ENCODE assay signal across 28 cellular contexts in genomic region chr2:21069746-21070145, GRCh38. TPM values are rescaled to one million over a fixed set of nuclear protein-coding genes. Genes with fewer than 3 reads are reported as not detected.
"Had no signal": no experiment of that assay in that cellular context is flagged by ENCODE, and none has a peak within 500 bp of the region (broad histone marks: within the 10 kb centered on the region; RNA-seq: fewer than 3 reads in every experiment).

No MANE protein-coding gene starts in this region.

- H3K4me2 ChIP-seq: KMS-11 had no signal

- H3K4me1 Mint-ChIP-seq: IgD-negative memory B cell, T-cell had no signal

- DNase-seq: Kasumi-1, MV-4-11, NCI-H1048, NCI-H1105, NCI-H1417, NCI-H146, NCI-H1694 treated with DMSO at 0.1 percent for 48 hours, NCI-H1930, NCI-H2081, NCI-H2107, NCI-H2227 treated with DMSO at 0.1 percent for 48 hours, NCI-H524, NCI-H69, NCI-H774, SHP77, SW 1271, T-cell had no signal

- H3K4me3 Mint-ChIP-seq: IgD-negative memory B cell, T-cell had no signal

- ATAC-seq: K562, Panc1, PC-3, T-cell had no signal

- H3K27ac Mint-ChIP-seq: IgD-negative memory B cell, T-cell had no signal

- H3K9ac ChIP-seq: KMS-11 had no signal

- H3K9me3 Mint-ChIP-seq: IgD-negative memory B cell, T-cell had no signal

- H3K4me3 ChIP-seq: K562 had no signal

- FAIRE-seq: K562 had no signal

- H3K27ac ChIP-seq: KMS-11, RWPE1 had no signal

- H3K36me3 Mint-ChIP-seq: IgD-negative memory B cell, T-cell had no signal

RNA-seq across cellular contexts. Expression of gene APOB, which starts 25.9 kb away (rescaled TPM):
- total RNA-seq: M059J, NCI-H460, PC-3, SK-MEL-5 had no signal
- polyA plus RNA-seq: IgD-negative memory B cell, K562 had no signal

RNA-seq across cellular contexts. Expression of gene TDRD15, which starts 54.0 kb away (rescaled TPM):
- total RNA-seq: HT1080, M059J, NCI-H460, OCI-LY7, PC-3, T-cell had no signal
